ENCODE assay signal across 9 cellular contexts in the genomic region with DNA sequence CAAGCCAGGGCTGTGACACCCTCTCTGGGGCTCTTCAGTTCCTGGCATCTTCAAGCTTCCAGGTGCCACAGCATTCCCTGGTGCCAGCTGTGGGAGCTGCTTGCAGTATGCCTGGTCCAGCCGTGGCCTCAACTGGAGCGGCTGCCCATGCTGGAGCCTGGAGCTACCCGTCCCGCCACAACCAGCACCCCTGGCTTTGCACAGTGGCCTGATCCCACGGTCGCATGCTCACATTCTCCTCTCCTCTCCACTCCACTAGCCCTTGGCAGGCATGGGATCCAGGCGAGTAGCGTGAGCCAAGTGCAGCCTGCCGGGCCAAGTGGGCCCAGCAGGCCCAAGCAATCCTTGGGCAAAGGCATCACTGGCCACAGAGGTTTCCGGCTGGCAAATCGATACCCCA.
"Had no signal": no experiment of that assay in that cellular context is flagged by ENCODE, and none has a peak within 500 bp of the region (broad histone marks: within the 10 kb centered on the region; RNA-seq: fewer than 3 reads in every experiment).

No MANE protein-coding gene starts in this region.

- FAIRE-seq: H1, H54, HTR-8/SVneo had no signal

- DNase-seq: HFFc6, KBM-7 had no signal

- H3K36me3 ChIP-seq: HAP-1 had no signal

- H3K9me3 Mint-ChIP-seq: GM23338, HFFc6, IgD-negative memory B cell had no signal

- H2AFZ ChIP-seq: GM23338 had no signal

- H3K9me3 ChIP-seq: HAP-1 had no signal

- H3K4me1 Mint-ChIP-seq: GM23338, IgD-negative memory B cell had no signal

- H3K4me3 Mint-ChIP-seq: GM23338, HFFc6, IgD-negative memory B cell had no signal

- H3K4me2 ChIP-seq: GM23338 had no signal

- H3K4me1 ChIP-seq: HAP-1 had no signal

- H3K27ac Mint-ChIP-seq: GM23338, HFFc6, IgD-negative memory B cell had no signal

- H3K4me3 ChIP-seq: GM23338, HAP-1 had no signal

- H3K36me3 Mint-ChIP-seq: IgD-negative memory B cell had no signal

- ATAC-seq: GM23338, HCT116 had no signal

- H3K27me3 Mint-ChIP-seq: IgD-negative memory B cell had no signal
